1 cellular context compared by ENCODE assay signal in the genomic region with DNA sequence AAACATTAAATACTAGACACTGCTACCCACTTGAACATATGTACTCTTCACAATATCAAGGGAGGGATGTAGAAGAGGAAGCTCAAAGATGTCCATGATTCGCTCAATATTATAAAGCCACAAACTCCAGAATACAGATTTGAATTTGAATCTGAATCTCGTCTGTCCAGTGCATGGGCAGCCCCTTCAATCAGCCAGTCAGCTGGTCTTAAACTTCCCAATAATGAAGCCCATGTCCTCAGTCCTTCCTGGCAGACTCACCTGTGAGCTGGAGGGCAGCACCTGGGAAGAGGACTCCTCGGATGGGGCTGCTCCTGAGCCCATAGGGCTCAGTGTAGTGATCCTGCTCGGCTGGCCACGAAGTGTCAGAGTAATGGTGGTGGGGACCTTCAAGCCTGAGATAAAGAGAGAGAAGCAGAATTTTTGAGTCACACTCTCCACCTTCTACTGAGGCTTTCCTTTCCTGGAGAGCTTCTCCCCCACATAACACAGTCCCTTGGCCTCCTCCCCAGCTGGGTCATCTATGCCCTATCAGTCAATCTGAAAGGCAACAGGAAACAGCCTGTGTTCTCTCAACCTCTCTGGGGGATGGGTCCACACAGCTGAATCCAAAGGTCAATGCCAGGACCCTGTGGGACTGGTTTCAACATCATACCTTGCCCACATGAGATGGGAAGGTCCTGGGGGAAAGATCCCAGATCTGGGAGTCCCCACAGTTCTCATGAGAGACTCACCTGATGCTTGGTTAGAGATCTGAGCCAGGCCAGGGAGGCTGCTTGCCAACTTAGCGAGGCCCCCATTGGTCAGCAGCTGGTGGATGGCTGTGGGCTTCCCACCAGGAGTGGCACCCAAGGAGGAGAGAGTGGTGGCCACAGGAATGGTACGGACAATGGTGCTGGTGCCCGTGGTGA.
TF ChIP-seq lines count a peak whose summit lies in the region.

No MANE protein-coding gene starts in this region.

TF ChIP-seq in HepG2, 621 proteins besides CTCF, POLR2A, EP300 and RAD21 (continued from another document and continues in another):
- TF ChIP-seq IRF9 (CRISPR knock-in tag; IDR thresholded peaks at IDR 0.05; ENCODE audit: borderline replicate concordance) (no peak), CENPBD1 (CRISPR knock-in tag; IDR thresholded peaks at IDR 0.05; ENCODE audit: borderline replicate concordance, low read depth) (no peak), ZHX1 (CRISPR knock-in tag; IDR thresholded peaks at IDR 0.05; ENCODE audit: low read depth) (no peak), NR1H2 (CRISPR knock-in tag; IDR thresholded peaks at IDR 0.05; ENCODE audit: borderline replicate concordance, low read depth) (no peak), ZNF382 (CRISPR knock-in tag; IDR thresholded peaks at IDR 0.05; ENCODE audit: borderline replicate concordance) (no peak), TMF1 (CRISPR knock-in tag; IDR thresholded peaks at IDR 0.05; ENCODE audit: low read depth) (no peak), YY1 (IDR thresholded peaks at IDR 0.05; ENCODE audit: insufficient read depth, insufficient replicate concordance, low read depth, low read length) (no peak), ZBTB33 (CRISPR knock-in tag; IDR thresholded peaks at IDR 0.05) (0 out of 2 replicates have a peak, but pooled peaks have one; percentile 28), HDAC1 (CRISPR knock-in tag; IDR thresholded peaks at IDR 0.05) (peak; percentile 92), ZNF180 (CRISPR knock-in tag; IDR thresholded peaks at IDR 0.05; ENCODE audit: borderline replicate concordance, low read depth) (no peak), RELA (CRISPR knock-in tag; IDR thresholded peaks at IDR 0.05) (no peak), ZNF674 (CRISPR knock-in tag; IDR thresholded peaks at IDR 0.05; ENCODE audit: low read depth) (no peak), ZNF441 (CRISPR knock-in tag; IDR thresholded peaks at IDR 0.05; ENCODE audit: borderline replicate concordance) (no peak), AKAP8 (CRISPR knock-in tag; IDR thresholded peaks at IDR 0.05) (no peak), REST (IDR thresholded peaks at IDR 0.05; ENCODE audit: borderline replicate concordance in 1 of 2, low read depth in 1 of 2, low read length in 2 of 2) (peak in 1 of 2 experiments; percentile 69; a peak in 1 of 4 replicates), BATF2 (CRISPR knock-in tag; IDR thresholded peaks at IDR 0.05) (no peak), SRY (CRISPR knock-in tag; IDR thresholded peaks at IDR 0.05) (no peak), CSRNP2 (CRISPR knock-in tag; conservative IDR thresholded peaks at IDR 0.05; ENCODE audit: low read depth) (no peak), HES4 (CRISPR knock-in tag; IDR thresholded peaks at IDR 0.05; ENCODE audit: borderline replicate concordance) (no peak), ZNF512B (CRISPR knock-in tag; IDR thresholded peaks at IDR 0.05; ENCODE audit: borderline replicate concordance) (no peak), ZNF160 (CRISPR knock-in tag; IDR thresholded peaks at IDR 0.05) (no peak), ZBTB20 (CRISPR knock-in tag; IDR thresholded peaks at IDR 0.05; ENCODE audit: borderline replicate concordance, low read depth) (peak; percentile 97), AGO1 (IDR thresholded peaks at IDR 0.05; ENCODE audit: low read depth, low read length, poor library complexity, severe bottlenecking) (no peak), ATRX (CRISPR knock-in tag; IDR thresholded peaks at IDR 0.05; ENCODE audit: borderline replicate concordance) (no peak), ZNF773 (CRISPR knock-in tag; IDR thresholded peaks at IDR 0.05; ENCODE audit: borderline replicate concordance) (no peak), ZNF510 (CRISPR knock-in tag; IDR thresholded peaks at IDR 0.05; ENCODE audit: low read depth) (peak; percentile 66; the same call in 1 of the 2 replicates)
- TF ChIP-seq, protein P1, sequence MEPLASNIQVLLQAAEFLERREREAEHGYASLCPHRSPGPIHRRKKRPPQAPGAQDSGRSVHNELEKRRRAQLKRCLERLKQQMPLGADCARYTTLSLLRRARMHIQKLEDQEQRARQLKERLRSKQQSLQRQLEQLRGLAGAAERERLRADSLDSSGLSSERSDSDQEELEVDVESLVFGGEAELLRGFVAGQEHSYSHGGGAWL (CRISPR knock-in tag; IDR thresholded peaks at IDR 0.05): no peak; the same call in 1 of the 2 replicates
- TF ChIP-seq, protein P2, sequence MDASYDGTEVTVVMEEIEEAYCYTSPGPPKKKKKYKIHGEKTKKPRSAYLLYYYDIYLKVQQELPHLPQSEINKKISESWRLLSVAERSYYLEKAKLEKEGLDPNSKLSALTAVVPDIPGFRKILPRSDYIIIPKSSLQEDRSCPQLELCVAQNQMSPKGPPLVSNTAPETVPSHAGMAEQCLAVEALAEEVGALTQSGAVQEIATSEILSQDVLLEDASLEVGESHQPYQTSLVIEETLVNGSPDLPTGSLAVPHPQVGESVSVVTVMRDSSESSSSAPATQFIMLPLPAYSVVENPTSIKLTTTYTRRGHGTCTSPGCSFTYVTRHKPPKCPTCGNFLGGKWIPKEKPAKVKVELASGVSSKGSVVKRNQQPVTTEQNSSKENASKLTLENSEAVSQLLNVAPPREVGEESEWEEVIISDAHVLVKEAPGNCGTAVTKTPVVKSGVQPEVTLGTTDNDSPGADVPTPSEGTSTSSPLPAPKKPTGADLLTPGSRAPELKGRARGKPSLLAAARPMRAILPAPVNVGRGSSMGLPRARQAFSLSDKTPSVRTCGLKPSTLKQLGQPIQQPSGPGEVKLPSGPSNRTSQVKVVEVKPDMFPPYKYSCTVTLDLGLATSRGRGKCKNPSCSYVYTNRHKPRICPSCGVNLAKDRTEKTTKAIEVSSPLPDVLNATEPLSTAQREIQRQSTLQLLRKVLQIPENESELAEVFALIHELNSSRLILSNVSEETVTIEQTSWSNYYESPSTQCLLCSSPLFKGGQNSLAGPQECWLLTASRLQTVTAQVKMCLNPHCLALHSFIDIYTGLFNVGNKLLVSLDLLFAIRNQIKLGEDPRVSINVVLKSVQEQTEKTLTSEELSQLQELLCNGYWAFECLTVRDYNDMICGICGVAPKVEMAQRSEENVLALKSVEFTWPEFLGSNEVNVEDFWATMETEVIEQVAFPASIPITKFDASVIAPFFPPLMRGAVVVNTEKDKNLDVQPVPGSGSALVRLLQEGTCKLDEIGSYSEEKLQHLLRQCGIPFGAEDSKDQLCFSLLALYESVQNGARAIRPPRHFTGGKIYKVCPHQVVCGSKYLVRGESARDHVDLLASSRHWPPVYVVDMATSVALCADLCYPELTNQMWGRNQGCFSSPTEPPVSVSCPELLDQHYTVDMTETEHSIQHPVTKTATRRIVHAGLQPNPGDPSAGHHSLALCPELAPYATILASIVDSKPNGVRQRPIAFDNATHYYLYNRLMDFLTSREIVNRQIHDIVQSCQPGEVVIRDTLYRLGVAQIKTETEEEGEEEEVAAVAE (CRISPR knock-in tag; IDR thresholded peaks at IDR 0.05; ENCODE audit: borderline replicate concordance): no peak; the same call in 1 of the 2 replicates
